ENCODE assay signal across 8 cellular contexts in the genomic region with DNA sequence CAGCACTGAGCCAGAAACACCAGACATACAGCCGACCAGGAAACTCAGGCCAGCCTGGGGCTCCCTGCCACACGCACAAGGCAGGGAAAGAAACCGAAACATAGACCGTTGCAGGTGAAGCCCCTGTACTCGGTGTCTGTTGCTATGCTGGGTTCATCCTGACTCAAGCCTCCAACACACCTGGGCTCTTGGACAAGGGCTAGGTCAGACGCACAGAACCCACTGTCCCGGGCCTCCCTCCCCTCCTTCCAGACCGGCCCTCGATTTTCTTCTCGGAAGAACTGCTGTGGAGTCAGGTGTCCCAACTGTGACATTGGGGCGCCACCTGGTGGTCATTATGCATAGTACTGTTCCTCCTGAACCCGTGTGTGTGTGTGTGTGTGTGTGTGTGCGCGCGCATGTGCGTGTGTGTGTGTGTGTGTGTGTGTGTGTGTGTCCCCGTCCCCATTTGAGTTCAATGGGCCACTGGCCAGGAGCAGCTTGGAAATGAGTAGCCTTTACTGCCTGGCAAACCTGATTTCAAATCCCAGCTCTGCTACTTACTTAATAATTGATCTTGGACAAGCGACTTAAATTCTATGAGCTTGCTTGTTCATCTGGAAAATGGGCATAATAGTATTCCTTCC. TPM values are rescaled to one million over a fixed set of nuclear protein-coding genes. Genes with fewer than 3 reads are reported as not detected.
DNase-seq lines count a peak whose midpoint lies in the region; ATAC-seq, FAIRE-seq and TF ChIP-seq lines count a peak whose summit lies in the region.

No MANE protein-coding gene starts in this region.

- intact Hi-C loops in dorsolateral prefrontal cortex (cut with DNase I), result loop anchor here (1.0 to 10.0 kb wide), 3 partner anchors 337 to 575 kb away; no protein-coding TSS in a partner anchor

- TF ChIP-seq POLR2A in GM12891 (IDR thresholded peaks at IDR 0.05; ENCODE audit: low read depth, low read length), result no peak

- DNase-seq in GM12891 (ENCODE audit: insufficient read length, low spot score) (peak; percentile 72), NCI-H524 treated with DMSO at 0.1 percent for 48 hours (lab: John Stamatoyannopoulos, UW) (peak; percentile 44), dorsolateral prefrontal cortex (peak; percentile 68 to 89 (median 84)), medulla oblongata (ENCODE audit: extremely low spot score) (peak; percentile 94)
- DNase-seq in activated CD4-positive, alpha-beta T cell treated with anti-CD3 and anti-CD28 coated beads, Interleukin-2, amount 50 U/mL, for 24 hours (ENCODE audit: low read depth in 1 of 2, low spot score in 1 of 2), result peak; percentile 46 to 63
- peak; percentile 58 for DNase-seq in stimulated activated CD8-positive, alpha-beta memory T cell treated with anti-CD3 and anti-CD28 coated beads, Interleukin-12 subunit alpha, Interleukin-12 subunit beta, amount 100 ng/mL, for 1 hour (ENCODE audit: low read depth)

- TF ChIP-seq CTCF in dorsolateral prefrontal cortex (IDR thresholded peaks at IDR 0.05 in 54 of 56, conservative IDR thresholded peaks at IDR 0.05 in 2 of 56; ENCODE audit: low read depth in 1 of 56, partially characterized antibody in 56 of 56), result peak in 54 of 56 donors; percentile 34 to 73 (median 59)

- peak; percentile 65 for FAIRE-seq in GM12891 (lab: Jason Lieb, UNC)

- peak; percentile 70 for ATAC-seq in HG03354 (IDR thresholded peaks at IDR 0.05; ENCODE audit: poor library complexity, severe bottlenecking, unreplicated experiment)
- ATAC-seq in HG02938 (IDR thresholded peaks at IDR 0.05; ENCODE audit: unreplicated experiment), result no peak

- peaks cover 0 to 22% (median 5%) of the 10 kb centered on the region in 45 donors for H3K27me3 ChIP-seq in dorsolateral prefrontal cortex

- no peak overlapping the region for H3K27ac ChIP-seq in dorsolateral prefrontal cortex

- H3K4me3 ChIP-seq in dorsolateral prefrontal cortex, result peak overlapping the region in 3 of 59 donors; percentile 17 to 23 (median 23)

TF ChIP-seq in GM12891, 5 proteins besides CTCF, POLR2A, EP300 and RAD21:
- TF ChIP-seq TAF1 (IDR thresholded peaks at IDR 0.05; ENCODE audit: low read depth, low read length), result no peak
- no peak for TF ChIP-seq POLR2AphosphoS5 (IDR thresholded peaks at IDR 0.05; ENCODE audit: low read depth, low read length)
- TF ChIP-seq PAX5 (IDR thresholded peaks at IDR 0.05; ENCODE audit: insufficient read depth, low read length, severe bottlenecking), result no peak
- TF ChIP-seq POU2F2 (IDR thresholded peaks at IDR 0.05; ENCODE audit: low read depth, low read length), result no peak
- TF ChIP-seq SPI1 (IDR thresholded peaks at IDR 0.05; ENCODE audit: low read depth, low read length), result no peak

RNA-seq across cellular contexts. Expression of gene GLI2, which starts 55.4 kb away (rescaled TPM):
- not detected for polyA plus RNA-seq in GM12891 (2012; ENCODE audit: low read depth, missing spikeins)
- 10 to 100 TPM in 4 of 120 experiments, 1 to 10 TPM in 115, under 1 TPM in 1; 0.79 to 13.1 (median 3.3) TPM for total RNA-seq in dorsolateral prefrontal cortex

Comparison
In these comparisons a context has a peak if more than half of its experiments do, and no peak if none do; other contexts are left out.
1. DNase-seq: peak in every context shown above with its lines; median percentile 94 in medulla oblongata; 84 in dorsolateral prefrontal cortex; 72 in GM12891; 58 in stimulated activated CD8-positive, alpha-beta memory T cell treated with anti-CD3 and anti-CD28 coated beads, Interleukin-12 subunit alpha, Interleukin-12 subunit beta, amount 100 ng/mL, for 1 hour; 54 in activated CD4-positive, alpha-beta T cell treated with anti-CD3 and anti-CD28 coated beads, Interleukin-2, amount 50 U/mL, for 24 hours; 44 in NCI-H524 treated with DMSO at 0.1 percent for 48 hours.